24 cellular contexts compared by ENCODE assay signal in the genomic region with DNA sequence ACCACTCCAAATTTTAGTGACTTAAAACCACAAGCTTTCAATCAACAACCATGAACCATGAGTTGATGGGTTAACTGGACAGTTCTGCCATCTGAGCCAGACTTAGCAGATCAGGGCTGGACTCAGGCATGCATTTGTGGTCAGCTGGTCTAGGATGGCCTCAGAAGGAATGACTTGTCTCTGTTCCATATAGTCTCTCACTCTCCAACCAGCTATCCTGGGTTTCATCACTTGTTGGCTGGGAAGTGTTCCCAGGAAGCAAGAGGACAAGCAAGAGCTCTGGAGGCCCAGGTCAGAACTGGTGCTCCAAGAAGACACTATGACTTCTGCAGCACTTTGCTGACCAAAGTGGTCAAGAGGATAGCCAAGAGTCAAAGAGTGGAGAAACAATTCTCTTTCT. TPM values are rescaled to one million over a fixed set of nuclear protein-coding genes. Genes with fewer than 3 reads are reported as not detected.
DNase-seq lines count a peak whose midpoint lies in the region; TF ChIP-seq lines count a peak whose summit lies in the region.
"Had no signal": no experiment of that assay in that cellular context is flagged by ENCODE, and none has a peak within 500 bp of the region (broad histone marks: within the 10 kb centered on the region; RNA-seq: fewer than 3 reads in every experiment).

No MANE protein-coding gene starts in this region.

- H3K4me1 Mint-ChIP-seq in HFFc6 (ENCODE audit: low read depth), result peaks cover 81% of the 10 kb centered on the region

- TF ChIP-seq CTCF in HFFc6 (IDR thresholded peaks at IDR 0.05), result no peak

- H3K36me3 Mint-ChIP-seq in HFFc6 (ENCODE audit: low read depth), result peaks cover 17% of the 10 kb centered on the region
- H3K36me3 Mint-ChIP-seq: stimulated activated naive B cell treated with anti-CD40 and anti-IgM and Interleukin-4, amounts not matched to agents 10 μg/mL and 1 μg/mL and 100 μg/mL, for 72 hours had no signal

- no peak overlapping the region; the same call in 1 of the 2 replicates for H3K4me3 Mint-ChIP-seq in HFFc6
- H3K4me3 Mint-ChIP-seq: naive thymus-derived CD4-positive, alpha-beta T cell; stimulated activated naive B cell treated with anti-CD40 and anti-IgM and Interleukin-4, amounts not matched to agents 10 μg/mL and 1 μg/mL and 100 μg/mL, for 72 hours had no signal

- DNase-seq in EH (ENCODE audit: low read depth) (peak; percentile 78), HFFc6 (peak; percentile 37), fibroblast of gingiva (ENCODE audit: low read depth) (peak; percentile 78), mucosa of gallbladder (ENCODE audit: low spot score) (peak; percentile 20), anterior cingulate cortex (lab: John Stamatoyannopoulos, UW) (no peak), AML-193 (lab: John Stamatoyannopoulos, UW) (no peak), T-helper 2 cell (no peak), retina (no peak)
- DNase-seq: activated CD4-positive, alpha-beta T cell treated with anti-CD3 and anti-CD28 coated beads, Interleukin-2, amount 50 U/mL, for 4 hours; activated T-cell treated with anti-CD3 and anti-CD28 coated beads, Interleukin-2, amount 50 U/mL, for 48 hours; brain microvascular endothelial cell; C1 segment of cervical spinal cord; foreskin keratinocyte; GOT3; heart right ventricle; lower lobe of right lung; midbrain; naive thymus-derived CD4-positive, alpha-beta T cell; NCI-H1930; NCI-H510A; nucleus accumbens; small intestine; stimulated activated naive B cell treated with anti-CD40 and anti-IgM and Interleukin-4, amounts not matched to agents 10 μg/mL and 1 μg/mL and 100 μg/mL, for 72 hours; upper lobe of left lung had no signal

- peak overlapping the region; percentile 47; the same call in 1 of the 2 replicates for H3K27ac Mint-ChIP-seq in HFFc6
- H3K27ac Mint-ChIP-seq: naive thymus-derived CD4-positive, alpha-beta T cell; stimulated activated naive B cell treated with anti-CD40 and anti-IgM and Interleukin-4, amounts not matched to agents 10 μg/mL and 1 μg/mL and 100 μg/mL, for 72 hours had no signal

- H3K27me3 Mint-ChIP-seq in HFFc6 (ENCODE audit: insufficient read depth), result no peaks in the 10 kb centered on the region

- peaks cover 4% of the 10 kb centered on the region; the same call in 1 of the 2 replicates for H3K9me3 Mint-ChIP-seq in HFFc6
- H3K9me3 Mint-ChIP-seq: naive thymus-derived CD4-positive, alpha-beta T cell; stimulated activated naive B cell treated with anti-CD40 and anti-IgM and Interleukin-4, amounts not matched to agents 10 μg/mL and 1 μg/mL and 100 μg/mL, for 72 hours had no signal

RNA-seq across cellular contexts. Expression of gene MAP3K20, which starts 17.5 kb away (rescaled TPM):
- 100 to 1,000 TPM; 126 to 150 (median 134) TPM for total RNA-seq in HFFc6 (2021; fragmentation: NEBNext Ultra II Directional; extraction: Animal tissue kit (Norgen Biotek cat#: 25700))
- 90.0 TPM for total RNA-seq in mucosa of gallbladder

Comparison
In these comparisons a context has a peak if more than half of its experiments do, and no peak if none do; other contexts are left out.
1. DNase-seq: peak in EH (single experiment), HFFc6 (single experiment), fibroblast of gingiva (single experiment) and mucosa of gallbladder (single experiment); none in anterior cingulate cortex (0 of 58), AML-193 (0 of 2), T-helper 2 cell (0 of 5) and retina (single experiment).